19 cellular contexts compared by ENCODE assay signal in the genomic region with DNA sequence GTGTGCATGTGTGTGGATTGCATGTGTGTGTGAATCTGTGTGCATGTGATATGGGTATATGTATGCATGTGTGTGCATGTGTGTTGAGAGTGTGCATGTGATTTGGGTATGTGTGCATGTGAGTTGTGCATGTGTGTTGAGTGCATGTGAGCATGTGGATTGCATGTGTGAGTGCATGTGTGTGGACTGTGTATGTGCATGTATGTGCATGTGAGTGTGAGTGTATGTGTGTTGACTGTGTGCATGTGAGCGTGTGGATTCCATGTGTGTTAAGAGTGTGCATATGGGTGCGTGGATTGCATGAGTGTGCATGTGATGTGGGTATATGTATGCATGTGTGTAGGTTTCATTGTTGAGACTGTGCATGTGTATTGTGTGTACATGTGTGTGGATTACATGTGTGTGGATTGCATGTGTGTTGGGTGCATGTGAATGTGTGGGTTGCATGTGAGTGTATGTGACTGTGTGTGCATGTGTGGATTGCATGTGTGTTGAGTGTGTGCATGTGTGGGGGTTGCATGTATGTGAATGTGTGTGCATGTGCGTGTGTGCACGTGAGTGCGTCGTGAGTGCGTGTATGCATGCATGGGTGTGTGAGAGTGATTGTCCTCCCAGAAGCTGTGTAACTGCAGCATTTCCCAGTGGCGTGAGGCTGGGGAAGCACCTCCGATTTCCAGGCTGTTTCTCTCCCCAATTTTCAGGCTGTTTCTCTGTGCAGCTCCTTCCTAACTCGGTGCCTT. TPM values are rescaled to one million over a fixed set of nuclear protein-coding genes. Genes with fewer than 3 reads are reported as not detected.
"Had no signal": no experiment of that assay in that cellular context is flagged by ENCODE, and none has a peak within 500 bp of the region (broad histone marks: within the 10 kb centered on the region; RNA-seq: fewer than 3 reads in every experiment).

No MANE protein-coding gene starts in this region.

- H3K9me3 ChIP-seq: esophagus squamous epithelium, left ventricle myocardium inferior, ovary, uterus had no signal

- H3K4me1 ChIP-seq: uterus had no signal

- ATAC-seq: sciatic nerve; stimulated activated memory B cell treated with anti-CD40 and anti-IgM and Interleukin-4, amounts not matched to agents 10 μg/mL and 1 μg/mL and 100 μg/mL, for 72 hours had no signal

- H3K27me3 ChIP-seq: ovary, uterus had no signal

- H3K27ac ChIP-seq: esophagus squamous epithelium, left ventricle myocardium inferior, ovary, uterus, VCaP had no signal

- H3K4me3 ChIP-seq: esophagus squamous epithelium, left ventricle myocardium inferior, ovary, uterus had no signal

- DNase-seq: activated CD4-positive, alpha-beta T cell treated with anti-CD3 and anti-CD28 coated beads, Interleukin-2, amount 50 U/mL, for 1 hour; activated CD4-positive, CD25-positive, alpha-beta regulatory T cell treated with anti-CD3 and anti-CD28 coated beads, Interleukin-2, amount 50 U/mL, for 72 hours; activated gamma-delta T cell treated with Interleukin-2 at 50 U/mL for 16 hours; activated T-cell treated with anti-CD3 and anti-CD28 coated beads, Interleukin-2, amount 50 U/mL, for 72 hours; dermis blood vessel endothelial cell; effector memory CD4-positive, alpha-beta T cell; esophagus squamous epithelium; immature natural killer cell; kidney glomerular epithelial cell; left ventricle myocardium inferior; mammary epithelial cell; stimulated activated CD4-positive, alpha-beta T cell treated with anti-CD3 and anti-CD28 coated beads, Interleukin-4, amount 100 ng/mL, for 24 hours; uterus had no signal

- H3K4me3 Mint-ChIP-seq: activated naive CD8-positive, alpha-beta T cell; activated T-cell treated with anti-CD3 and anti-CD28 coated beads, Interleukin-2, amount 50 U/mL, for 72 hours; immature natural killer cell; stimulated activated memory B cell treated with anti-CD40 and anti-IgM and Interleukin-4, amounts not matched to agents 10 μg/mL and 1 μg/mL and 100 μg/mL, for 72 hours; T-helper 1 cell treated with Interleukin-12 subunit alpha and Interleukin-12 subunit beta and Interleukin-4 antibody, amounts not matched to agents 30 μg/mL and 1 μg/mL, for 36 hours had no signal

- H3K9me3 Mint-ChIP-seq: immature natural killer cell; stimulated activated memory B cell treated with anti-CD40 and anti-IgM and Interleukin-4, amounts not matched to agents 10 μg/mL and 1 μg/mL and 100 μg/mL, for 72 hours had no signal

- H3K27ac Mint-ChIP-seq: activated naive CD8-positive, alpha-beta T cell; activated T-cell treated with anti-CD3 and anti-CD28 coated beads, Interleukin-2, amount 50 U/mL, for 72 hours; stimulated activated memory B cell treated with anti-CD40 and anti-IgM and Interleukin-4, amounts not matched to agents 10 μg/mL and 1 μg/mL and 100 μg/mL, for 72 hours; T-helper 1 cell treated with Interleukin-12 subunit alpha and Interleukin-12 subunit beta and Interleukin-4 antibody, amounts not matched to agents 30 μg/mL and 1 μg/mL, for 36 hours had no signal

- H3K36me3 ChIP-seq: ovary, uterus had no signal

- H3K36me3 Mint-ChIP-seq: activated naive CD8-positive, alpha-beta T cell; immature natural killer cell; stimulated activated memory B cell treated with anti-CD40 and anti-IgM and Interleukin-4, amounts not matched to agents 10 μg/mL and 1 μg/mL and 100 μg/mL, for 72 hours had no signal

RNA-seq across cellular contexts. Expression of a gene that starts 19.4 kb away (rescaled TPM):
- polyA plus RNA-seq: immature natural killer cell had no signal
